ENCODE assay signal across 1 cellular context in genomic region chr4:148044889-148045352, GRCh38.
TF ChIP-seq lines count a peak whose summit lies in the region.

No MANE protein-coding gene starts in this region.

TF ChIP-seq in GM12878, 131 proteins besides CTCF, POLR2A, EP300 and RAD21 (continued from another document):
- TF ChIP-seq NKRF (conservative IDR thresholded peaks at IDR 0.05) (no peak), RUNX3 (IDR thresholded peaks at IDR 0.05; ENCODE audit: low read length) (peak; percentile 81), SMC3 (IDR thresholded peaks at IDR 0.05; ENCODE audit: borderline replicate concordance, low read length) (peak; percentile 18; the same call in 1 of the 2 replicates)
